Comparison of ENCODE assay signal across 9 cellular contexts in genomic region chr12:111308473-111308872, GRCh38.
"Had no signal": no experiment of that assay in that cellular context is flagged by ENCODE, and none has a peak within 500 bp of the region (broad histone marks: within the 10 kb centered on the region; RNA-seq: fewer than 3 reads in every experiment).

No MANE protein-coding gene starts in this region.

- DNase-seq: GM23248, GOT3, H7, IMR-90, Kasumi-1, KG1 had no signal

- H3K4me3 ChIP-seq: GM23248, HAP-1 had no signal

- ATAC-seq: HCT116 had no signal

- H3K36me3 ChIP-seq: HAP-1 had no signal

- H2AFZ ChIP-seq: GM23248 had no signal

- H3K27ac ChIP-seq: GM23248, HL-60 had no signal

- H3K9ac ChIP-seq: GM23248 had no signal
